Comparison of ENCODE assay signal across 9 cellular contexts in genomic region chrX:41705680-41706374, GRCh38. TPM values are rescaled to one million over a fixed set of nuclear protein-coding genes. Genes with fewer than 3 reads are reported as not detected.
A peak's percentile ranks its signal among the peaks of the same experiment; 100 is the strongest.
DNase-seq lines count a peak whose midpoint lies in the region; ATAC-seq and TF ChIP-seq lines count a peak whose summit lies in the region.
"Had no signal": no experiment of that assay in that cellular context is flagged by ENCODE, and none has a peak within 500 bp of the region (broad histone marks: within the 10 kb centered on the region; RNA-seq: fewer than 3 reads in every experiment).

No MANE protein-coding gene starts in this region.

- H3K14ac ChIP-seq in neuronal stem cell (ENCODE audit: low read length) = no peak overlapping the region

- no peak overlapping the region for H3K9ac ChIP-seq in neuronal stem cell (ENCODE audit: low read depth, low read length, poor library complexity)

- H4K91ac ChIP-seq in neuronal stem cell (ENCODE audit: low read depth, low read length, poor library complexity) = no peak overlapping the region

- TF ChIP-seq EP300 in stomach (IDR thresholded peaks at IDR 0.05) = no peak

- H2AFZ ChIP-seq in neuronal stem cell (ENCODE audit: low read length) = no peak overlapping the region

- H3K9me3 Mint-ChIP-seq in CD14-positive monocyte = no peaks in the 10 kb centered on the region
- no peaks in the 10 kb centered on the region for H3K9me3 Mint-ChIP-seq in activated T-helper 1 cell treated with anti-CD3 and anti-CD28 coated beads, Interleukin-12 subunit alpha, Interleukin-12 subunit beta, Interleukin-2, Interleukin-4 antibody, amounts not matched to agents 30 ng/mL and 10 ng/mL and 1 ng/mL, durations not matched to agents 14 hours and 24 hours and 36 hours
- no peaks in the 10 kb centered on the region for H3K9me3 Mint-ChIP-seq in activated naive CD4-positive, alpha-beta T cell treated with anti-CD3 and anti-CD28 coated beads, Interleukin-2, amount 50 U/mL, for 72 hours

- H4K8ac ChIP-seq in neuronal stem cell (ENCODE audit: low read depth, low read length) = no peak overlapping the region

- H2BK15ac ChIP-seq in neuronal stem cell (ENCODE audit: low read length) = no peak overlapping the region

- peaks cover 47% of the 10 kb centered on the region for H3K4me1 Mint-ChIP-seq in CD14-positive monocyte
- H3K4me1 Mint-ChIP-seq in activated T-helper 1 cell treated with anti-CD3 and anti-CD28 coated beads, Interleukin-12 subunit alpha, Interleukin-12 subunit beta, Interleukin-2, Interleukin-4 antibody, amounts not matched to agents 30 ng/mL and 10 ng/mL and 1 ng/mL, durations not matched to agents 14 hours and 24 hours and 36 hours (ENCODE audit: low read depth) = peaks cover 35% of the 10 kb centered on the region

- H3K79me1 ChIP-seq in neuronal stem cell (ENCODE audit: low read depth, low read length) = no peaks in the 10 kb centered on the region

- H3K9me3 ChIP-seq in stomach (no peaks in the 10 kb centered on the region), neuronal stem cell (replicated peaks in 1 of 2; ENCODE audit: control insufficient read depth in 2 of 2, insufficient read depth in 1 of 2, low read depth in 1 of 2, low read length in 2 of 2) (no peaks in the 10 kb centered on the region)

- H2BK12ac ChIP-seq in neuronal stem cell (ENCODE audit: low read length) = no peak overlapping the region

- ATAC-seq in GM19324 (IDR thresholded peaks at IDR 0.05; ENCODE audit: low FRiP score, unreplicated experiment) (peak; percentile 72), HG03159 (IDR thresholded peaks at IDR 0.05; ENCODE audit: unreplicated experiment) (peak; percentile 91)
- ATAC-seq in activated naive CD4-positive, alpha-beta T cell treated with anti-CD3 and anti-CD28 coated beads, Interleukin-2, amount 50 U/mL, for 72 hours = no peak

- H3K27me3 ChIP-seq in stomach = no peaks in the 10 kb centered on the region
- no peaks in the 10 kb centered on the region for H3K27me3 ChIP-seq in neuronal stem cell (ENCODE audit: control insufficient read depth in 3 of 3, insufficient read depth in 3 of 3, low read depth in 1 of 3, low read length in 3 of 3)

- intact Hi-C loops in CD14-positive monocyte (cut with micrococcal nuclease) = no loop called here
- intact Hi-C loops in activated T-helper 1 cell treated with anti-CD3 and anti-CD28 coated beads, Interleukin-12 subunit alpha, Interleukin-12 subunit beta, Interleukin-2, Interleukin-4 antibody, amounts not matched to agents 30 ng/mL and 10 ng/mL and 1 ng/mL, durations not matched to agents 14 hours and 24 hours and 36 hours (cut with micrococcal nuclease) = loop anchor here (2.0 kb wide), 1 partner anchor 15 kb away; no protein-coding TSS in a partner anchor
- intact Hi-C loops in stomach (cut with DNase I; ENCODE audit: low total_unique reads) = no loop called here

- 53 to 87% (median 74%) methylated on average over 3 of the region's 3 CpGs for WGBS in stomach, 5 donors
- no CpG with 5 or more reads among the region's 3 CpGs for WGBS in neuronal stem cell (ENCODE audit: extremely low coverage in 2 of 2, insufficient read length in 2 of 2, insufficient replicate concordance in 1 of 2), 2 donors

- no peaks in the 10 kb centered on the region for H3K4me1 ChIP-seq in stomach
- H3K4me1 ChIP-seq in neuronal stem cell (ENCODE audit: control insufficient read depth in 2 of 2, insufficient read depth in 1 of 2, low read depth in 1 of 2, low read length in 2 of 2) = no peaks in the 10 kb centered on the region

- no peak overlapping the region for H2AK5ac ChIP-seq in neuronal stem cell (ENCODE audit: low read depth, low read length)

- H3K4me2 ChIP-seq in neuronal stem cell (ENCODE audit: insufficient read depth, low read length, poor library complexity, severe bottlenecking) = no peak overlapping the region

- H3K27ac ChIP-seq in stomach = peak overlapping the region in 1 of 5 donors; percentile 35
- H3K27ac ChIP-seq in neuronal stem cell (replicated peaks; ENCODE audit: low read length) = no peak overlapping the region

- no peaks in the 10 kb centered on the region for H3K36me3 ChIP-seq in stomach
- H3K36me3 ChIP-seq in neuronal stem cell (replicated peaks in 1 of 2; ENCODE audit: control insufficient read depth in 2 of 2, insufficient read depth in 2 of 2, low read length in 2 of 2) = no peaks in the 10 kb centered on the region

- no peak overlapping the region for H3K4me3 ChIP-seq in stomach
- H3K4me3 ChIP-seq in neuronal stem cell (ENCODE audit: low read length in 2 of 2) = no peak overlapping the region

- H2BK5ac ChIP-seq in neuronal stem cell (ENCODE audit: low read length) = no peak overlapping the region

- H2BK120ac ChIP-seq in neuronal stem cell (ENCODE audit: low read depth, low read length) = no peak overlapping the region

- H3K23ac ChIP-seq in neuronal stem cell (ENCODE audit: low read depth, low read length, poor library complexity) = no peak overlapping the region

- TF ChIP-seq CTCF in CD14-positive monocyte (IDR thresholded peaks at IDR 0.05) (no peak), stomach (IDR thresholded peaks at IDR 0.05) (no peak)

- H3K36me3 Mint-ChIP-seq in CD14-positive monocyte = peaks cover 0 to 4% of the 10 kb centered on the region in 2 donors
- H3K36me3 Mint-ChIP-seq in activated T-helper 1 cell treated with anti-CD3 and anti-CD28 coated beads, Interleukin-12 subunit alpha, Interleukin-12 subunit beta, Interleukin-2, Interleukin-4 antibody, amounts not matched to agents 30 ng/mL and 10 ng/mL and 1 ng/mL, durations not matched to agents 14 hours and 24 hours and 36 hours (ENCODE audit: low read depth) = peaks cover 16% of the 10 kb centered on the region
- H3K36me3 Mint-ChIP-seq in activated naive CD4-positive, alpha-beta T cell treated with anti-CD3 and anti-CD28 coated beads, Interleukin-2, amount 50 U/mL, for 72 hours = no peaks in the 10 kb centered on the region

- peak overlapping the region; percentile 76 to 93 (median 84) for H3K27ac Mint-ChIP-seq in CD14-positive monocyte
- H3K27ac Mint-ChIP-seq in activated T-helper 1 cell treated with anti-CD3 and anti-CD28 coated beads, Interleukin-12 subunit alpha, Interleukin-12 subunit beta, Interleukin-2, Interleukin-4 antibody, amounts not matched to agents 30 ng/mL and 10 ng/mL and 1 ng/mL, durations not matched to agents 14 hours and 24 hours and 36 hours = peak overlapping the region; percentile 64
- H3K27ac Mint-ChIP-seq in activated naive CD4-positive, alpha-beta T cell treated with anti-CD3 and anti-CD28 coated beads, Interleukin-2, amount 50 U/mL, for 72 hours = no peak overlapping the region

- TF ChIP-seq POLR2A in stomach (IDR thresholded peaks at IDR 0.05) = no peak

- H3K4ac ChIP-seq in neuronal stem cell (ENCODE audit: low read length) = no peak overlapping the region

- H3K4me3 Mint-ChIP-seq in CD14-positive monocyte = peak overlapping the region in 1 of 2 donors; percentile 60
- no peak overlapping the region for H3K4me3 Mint-ChIP-seq in activated T-helper 1 cell treated with anti-CD3 and anti-CD28 coated beads, Interleukin-12 subunit alpha, Interleukin-12 subunit beta, Interleukin-2, Interleukin-4 antibody, amounts not matched to agents 30 ng/mL and 10 ng/mL and 1 ng/mL, durations not matched to agents 14 hours and 24 hours and 36 hours

- no peak overlapping the region for H3K18ac ChIP-seq in neuronal stem cell (ENCODE audit: low read length)

- H3K27me3 Mint-ChIP-seq in CD14-positive monocyte (ENCODE audit: low read depth in 3 of 3) = peaks cover 0 to 11% (median 0%) of the 10 kb centered on the region in 3 donors
- H3K27me3 Mint-ChIP-seq in activated T-helper 1 cell treated with anti-CD3 and anti-CD28 coated beads, Interleukin-12 subunit alpha, Interleukin-12 subunit beta, Interleukin-2, Interleukin-4 antibody, amounts not matched to agents 30 ng/mL and 10 ng/mL and 1 ng/mL, durations not matched to agents 14 hours and 24 hours and 36 hours (ENCODE audit: insufficient read depth) = no peaks in the 10 kb centered on the region

- DNase-seq in CD14-positive monocyte (ENCODE audit: low spot score) (no peak), stomach (no peak), neuronal stem cell (ENCODE audit: low spot score) (no peak), NCI-H345 (lab: John Stamatoyannopoulos, UW) (no peak)
- DNase-seq in activated T-helper 1 cell treated with anti-CD3 and anti-CD28 coated beads, Interleukin-12 subunit alpha, Interleukin-12 subunit beta, Interleukin-2, Interleukin-4 antibody, amounts not matched to agents 30 ng/mL and 10 ng/mL and 1 ng/mL, durations not matched to agents 14 hours and 24 hours and 36 hours (ENCODE audit: low spot score) = no peak
- DNase-seq in activated naive CD4-positive, alpha-beta T cell treated with anti-CD3 and anti-CD28 coated beads, Interleukin-2, amount 50 U/mL, for 72 hours (ENCODE audit: low spot score in 2 of 2) = no peak

RNA-seq across cellular contexts. Expression of gene GPR34, which starts 17.1 kb away (rescaled TPM):
- polyA plus RNA-seq in CD14-positive monocyte (10 to 100 TPM; 14.8 to 20.3 TPM), stomach (1 to 10 TPM; 1.5 to 7.5 (median 6.2) TPM)
- 0.66 and 1.2 TPM in 2 replicates for total RNA-seq in activated T-helper 1 cell treated with anti-CD3 and anti-CD28 coated beads, Interleukin-12 subunit alpha, Interleukin-12 subunit beta, Interleukin-2, Interleukin-4 antibody, amounts not matched to agents 30 ng/mL and 10 ng/mL and 1 ng/mL, durations not matched to agents 14 hours and 24 hours and 36 hours
- 10 to 100 TPM in 2 of 5 donors, 1 to 10 TPM in 1, under 1 TPM in 1, not detected in 1; 0.45 to 10.1 (median 7.6) TPM for total RNA-seq in stomach
- polyA plus RNA-seq in neuronal stem cell (2013, experiment 1 of 2) = not detected
- polyA plus RNA-seq in neuronal stem cell (2013, experiment 2 of 2) = not detected
- total RNA-seq in activated naive CD4-positive, alpha-beta T cell treated with anti-CD3 and anti-CD28 coated beads, Interleukin-2, amount 50 U/mL, for 72 hours = under 1 TPM; 0.23 to 0.25 TPM
- total RNA-seq: bronchial epithelial cell had no signal

RNA-seq across cellular contexts. Expression of gene GPR82, which starts 18.2 kb away (rescaled TPM):
- polyA plus RNA-seq in CD14-positive monocyte (1 to 10 TPM in 1 of 2 donors, under 1 TPM in 1; 0.67 to 2.0 TPM), stomach (under 1 TPM in 2 of 3 donors, not detected in 1; 0.18 to 0.25 TPM)
- total RNA-seq in activated T-helper 1 cell treated with anti-CD3 and anti-CD28 coated beads, Interleukin-12 subunit alpha, Interleukin-12 subunit beta, Interleukin-2, Interleukin-4 antibody, amounts not matched to agents 30 ng/mL and 10 ng/mL and 1 ng/mL, durations not matched to agents 14 hours and 24 hours and 36 hours = 0.08 and 0.49 TPM in 2 replicates
- total RNA-seq in stomach = under 1 TPM in 3 of 5 donors, not detected in 2; under 0.01 to 0.37 (median 0.29) TPM
- polyA plus RNA-seq in neuronal stem cell (2013, experiment 1 of 2) = not detected
- not detected for polyA plus RNA-seq in neuronal stem cell (2013, experiment 2 of 2)
- total RNA-seq in activated naive CD4-positive, alpha-beta T cell treated with anti-CD3 and anti-CD28 coated beads, Interleukin-2, amount 50 U/mL, for 72 hours = not detected
- total RNA-seq: bronchial epithelial cell had no signal

Comparison
In these comparisons a context has a peak if more than half of its experiments do, and no peak if none do; other contexts are left out.
1. H3K27ac Mint-ChIP-seq: peak in CD14-positive monocyte (7 of 7) and activated T-helper 1 cell treated with anti-CD3 and anti-CD28 coated beads, Interleukin-12 subunit alpha, Interleukin-12 subunit beta, Interleukin-2, Interleukin-4 antibody, amounts not matched to agents 30 ng/mL and 10 ng/mL and 1 ng/mL, durations not matched to agents 14 hours and 24 hours and 36 hours (single experiment); none in activated naive CD4-positive, alpha-beta T cell treated with anti-CD3 and anti-CD28 coated beads, Interleukin-2, amount 50 U/mL, for 72 hours (0 of 2).
2. ATAC-seq: peak in GM19324 (single experiment) and HG03159 (single experiment); none in activated naive CD4-positive, alpha-beta T cell treated with anti-CD3 and anti-CD28 coated beads, Interleukin-2, amount 50 U/mL, for 72 hours (0 of 2).